Comparison of ENCODE assay signal across 1 cellular context in genomic region chr19:44777715-44778347, GRCh38.
TF ChIP-seq lines count a peak whose summit lies in the region.

TSS of gene CBLC (plus strand) at chr19:44777890. CDS start at chr19:44777932, 42 bp downstream.

TF ChIP-seq in SK-N-SH treated with all-trans-retinoic acid at 6 μM for 48 hours, 23 proteins besides CTCF, POLR2A, EP300 and RAD21 (continued from another document):
- no peak for TF ChIP-seq ZNF565 (CRISPR knock-in tag; conservative IDR thresholded peaks at IDR 0.05; ENCODE audit: low read depth)
- no peak for TF ChIP-seq ARNTL (CRISPR knock-in tag; IDR thresholded peaks at IDR 0.05; ENCODE audit: borderline replicate concordance, low read depth)
- TF ChIP-seq PPARA (CRISPR knock-in tag; IDR thresholded peaks at IDR 0.05; ENCODE audit: borderline replicate concordance): no peak
- no peak for TF ChIP-seq OSR1 (CRISPR knock-in tag; IDR thresholded peaks at IDR 0.05)
- no peak for TF ChIP-seq ZFP30 (CRISPR knock-in tag; IDR thresholded peaks at IDR 0.05)
- no peak for TF ChIP-seq CSRNP3 (CRISPR knock-in tag; IDR thresholded peaks at IDR 0.05)
- TF ChIP-seq ZNF70 (CRISPR knock-in tag; IDR thresholded peaks at IDR 0.05): no peak
- no peak for TF ChIP-seq GLIS3 (CRISPR knock-in tag; IDR thresholded peaks at IDR 0.05)
- TF ChIP-seq CSDC2 (CRISPR knock-in tag; IDR thresholded peaks at IDR 0.05): no peak
- no peak for TF ChIP-seq ESRRG (CRISPR knock-in tag; IDR thresholded peaks at IDR 0.05)
- TF ChIP-seq POU6F1 (CRISPR knock-in tag; IDR thresholded peaks at IDR 0.05; ENCODE audit: borderline replicate concordance, low read depth): no peak
- no peak for TF ChIP-seq ZFP3 (CRISPR knock-in tag; IDR thresholded peaks at IDR 0.05)
- no peak for TF ChIP-seq BACH2 (CRISPR knock-in tag; IDR thresholded peaks at IDR 0.05; ENCODE audit: borderline replicate concordance)
- TF ChIP-seq ZNF8 (CRISPR knock-in tag; IDR thresholded peaks at IDR 0.05): no peak
- no peak for TF ChIP-seq ISL1 (CRISPR knock-in tag; IDR thresholded peaks at IDR 0.05)
TF ChIP-seq in SK-N-SH treated with all-trans-retinoic acid at 6 μM for 48 hours: peak in this region for 0.
